In genomic region chr12:131242741-131243496, GRCh38 we compare ENCODE assay signal across 9 cellular contexts.
A peak's percentile ranks its signal among the peaks of the same experiment; 100 is the strongest.
DNase-seq lines count a peak whose midpoint lies in the region; ATAC-seq and TF ChIP-seq lines count a peak whose summit lies in the region.
"Had no signal": no experiment of that assay in that cellular context is flagged by ENCODE, and none has a peak within 500 bp of the region (broad histone marks: within the 10 kb centered on the region; RNA-seq: fewer than 3 reads in every experiment).

No MANE protein-coding gene starts in this region.

- H3K4me3 ChIP-seq in GM12865 (ENCODE audit: low read depth, low read length) (no peak overlapping the region), body of pancreas (no peak overlapping the region)
- H3K4me3 ChIP-seq: dorsolateral prefrontal cortex, right lobe of liver had no signal

- TF ChIP-seq CTCF in GM12865 (IDR thresholded peaks at IDR 0.05; ENCODE audit: insufficient read depth, low read depth, low read length, missing control alignments): no peak
- TF ChIP-seq CTCF in body of pancreas (IDR thresholded peaks at IDR 0.05): no peak

- DNase-seq in Caki2 (ENCODE audit: low read depth) (peak; percentile 86), GM12865 (ENCODE audit: low read depth) (peak; percentile 71), RKO (ENCODE audit: low spot score) (peak; percentile 60), iPS-NIHi11 (ENCODE audit: low spot score) (peak; percentile 73), mesenteric fat pad (ENCODE audit: low spot score) (no peak), kidney glomerular epithelial cell (lab: John Stamatoyannopoulos, UW) (no peak), body of pancreas (no peak)

- 73% methylated on average over 5 of the region's 5 CpGs for WGBS in body of pancreas, 2 donors

- no peaks in the 10 kb centered on the region for H3K9me3 ChIP-seq in body of pancreas
- H3K9me3 ChIP-seq: right lobe of liver had no signal

- intact Hi-C loops in body of pancreas (cut with DNase I): no loop called here

- no peaks in the 10 kb centered on the region for H3K36me3 ChIP-seq in body of pancreas (replicated peaks in 1 of 2; ENCODE audit: insufficient read depth in 1 of 2, low read depth in 2 of 2)
- H3K36me3 ChIP-seq: right lobe of liver had no signal

- H3K4me1 ChIP-seq in body of pancreas: no peaks in the 10 kb centered on the region
- H3K4me1 ChIP-seq: right lobe of liver had no signal

- no peak overlapping the region for H3K27ac ChIP-seq in body of pancreas
- H3K27ac ChIP-seq: dorsolateral prefrontal cortex, right lobe of liver had no signal

- in situ Hi-C loops in Caki2 (cut with HindIII; ENCODE audit: low pct_unique_long_range_greater_than_20kb, low sequenced_read_pairs): no loop called here

- ATAC-seq in body of pancreas: no peak
- ATAC-seq: right lobe of liver had no signal

- no peak for TF ChIP-seq POLR2A in body of pancreas (IDR thresholded peaks at IDR 0.05)

- H3K27me3 ChIP-seq in body of pancreas: no peaks in the 10 kb centered on the region
- H3K27me3 ChIP-seq: right lobe of liver had no signal

Comparison
In these comparisons a context has a peak if more than half of its experiments do, and no peak if none do; other contexts are left out.
1. DNase-seq: peak in Caki2 (single experiment), GM12865 (single experiment), RKO (single experiment) and iPS-NIHi11 (single experiment); none in mesenteric fat pad (single experiment), kidney glomerular epithelial cell (single experiment) and body of pancreas (0 of 4).